Comparison of ENCODE assay signal across 8 cellular contexts in genomic region chr11:111379500-111380136, GRCh38. TPM values are rescaled to one million over a fixed set of nuclear protein-coding genes. Genes with fewer than 3 reads are reported as not detected.
DNase-seq lines count a peak whose midpoint lies in the region; ATAC-seq, FAIRE-seq and TF ChIP-seq lines count a peak whose summit lies in the region.

No MANE protein-coding gene starts in this region.

- no peaks in the 10 kb centered on the region for H3K9me3 Mint-ChIP-seq in CD4-positive, alpha-beta T cell
- H3K9me3 Mint-ChIP-seq in activated naive CD4-positive, alpha-beta T cell treated with anti-CD3 and anti-CD28 coated beads, Interleukin-2, amount 50 U/mL, for 24 hours = no peaks in the 10 kb centered on the region

- H3K4me1 Mint-ChIP-seq in CD4-positive, alpha-beta T cell (ENCODE audit: low read depth) = peaks cover 43% of the 10 kb centered on the region
- peaks cover 70% of the 10 kb centered on the region for H3K4me1 Mint-ChIP-seq in activated naive CD4-positive, alpha-beta T cell treated with anti-CD3 and anti-CD28 coated beads, Interleukin-2, amount 50 U/mL, for 24 hours

- FAIRE-seq in RCC 7860 (lab: Jason Lieb, UNC) = no peak

- peak overlapping the region; percentile 95 for H3K27ac Mint-ChIP-seq in CD4-positive, alpha-beta T cell
- H3K27ac Mint-ChIP-seq in activated naive CD4-positive, alpha-beta T cell treated with anti-CD3 and anti-CD28 coated beads, Interleukin-2, amount 50 U/mL, for 24 hours = peak overlapping the region; percentile 94

- H3K36me3 Mint-ChIP-seq in CD4-positive, alpha-beta T cell (ENCODE audit: low read depth) = no peaks in the 10 kb centered on the region
- H3K36me3 Mint-ChIP-seq in activated naive CD4-positive, alpha-beta T cell treated with anti-CD3 and anti-CD28 coated beads, Interleukin-2, amount 50 U/mL, for 24 hours = no peaks in the 10 kb centered on the region

- H3K4me3 Mint-ChIP-seq in CD4-positive, alpha-beta T cell = peak overlapping the region; percentile 87
- H3K4me3 Mint-ChIP-seq in activated naive CD4-positive, alpha-beta T cell treated with anti-CD3 and anti-CD28 coated beads, Interleukin-2, amount 50 U/mL, for 24 hours = peak overlapping the region; percentile 81

- peak in 1 of 10 experiments; percentile 0 for DNase-seq in CD4-positive, alpha-beta T cell
- DNase-seq in RKO (ENCODE audit: low spot score) = no peak
- DNase-seq in globus pallidus (ENCODE audit: low spot score) = no peak
- no peak for DNase-seq in RCC 7860 (ENCODE audit: low spot score)

- no peaks in the 10 kb centered on the region for H3K27me3 Mint-ChIP-seq in CD4-positive, alpha-beta T cell
- no peaks in the 10 kb centered on the region for H3K27me3 Mint-ChIP-seq in activated naive CD4-positive, alpha-beta T cell treated with anti-CD3 and anti-CD28 coated beads, Interleukin-2, amount 50 U/mL, for 24 hours

- ATAC-seq in CD4-positive, alpha-beta T cell (ENCODE audit: poor library complexity) = no peak
- ATAC-seq in GM19395 (IDR thresholded peaks at IDR 0.05; ENCODE audit: unreplicated experiment) (peak; percentile 39), HG03280 (IDR thresholded peaks at IDR 0.05; ENCODE audit: unreplicated experiment) (peak; percentile 28), SK-N-SH treated with all-trans-retinoic acid at 6 μM for 48 hours (no peak)

- intact Hi-C loops in CD4-positive, alpha-beta T cell (cut with DNase I, micrococcal nuclease) = no loop called here

- POLR2A ChIA-PET in CD4-positive, alpha-beta T cell (lab: Charles Lee) = interaction anchor here (0.7 to 1.3 kb wide), 8 partner anchors 9 to 950 kb away, joined by 3 to 7 read pairs (median 3); no protein-coding TSS in a partner anchor

- CTCF ChIA-PET in CD4-positive, alpha-beta T cell (lab: Charles Lee) = interaction anchor here (2.0 kb wide), 1 partner anchor 67 kb away, joined by 5 read pairs; no protein-coding TSS in a partner anchor

- peak overlapping the region; percentile 23 for H3K27ac ChIP-seq in CD4-positive, alpha-beta T cell (ENCODE audit: low read depth, low read length)

- no peaks in the 10 kb centered on the region for H3K9me3 ChIP-seq in CD4-positive, alpha-beta T cell (ENCODE audit: control insufficient read depth, low read length)

- H3K27me3 ChIP-seq in CD4-positive, alpha-beta T cell (ENCODE audit: control insufficient read depth, insufficient read depth, low read length) = no peaks in the 10 kb centered on the region

- TF ChIP-seq CTCF in CD4-positive, alpha-beta T cell (IDR thresholded peaks at IDR 0.05) = no peak

TF ChIP-seq in SK-N-SH treated with all-trans-retinoic acid at 6 μM for 48 hours, 23 proteins besides CTCF, POLR2A, EP300 and RAD21:
- TF ChIP-seq CSDC2 (CRISPR knock-in tag; IDR thresholded peaks at IDR 0.05) (no peak), POU6F1 (CRISPR knock-in tag; IDR thresholded peaks at IDR 0.05; ENCODE audit: borderline replicate concordance, low read depth) (no peak), PATZ1 (CRISPR knock-in tag; IDR thresholded peaks at IDR 0.05; ENCODE audit: borderline replicate concordance) (no peak), TCF4 (CRISPR knock-in tag; IDR thresholded peaks at IDR 0.05; ENCODE audit: borderline replicate concordance) (no peak), ZNF565 (CRISPR knock-in tag; conservative IDR thresholded peaks at IDR 0.05; ENCODE audit: low read depth) (no peak), ESRRG (CRISPR knock-in tag; IDR thresholded peaks at IDR 0.05) (no peak)
TF ChIP-seq in SK-N-SH treated with all-trans-retinoic acid at 6 μM for 48 hours: peak in this region for 0.

RNA-seq across cellular contexts. Expression of gene POU2AF1, which starts 0.5 kb away (rescaled TPM):
- under 1 TPM; 0.52 to 0.78 TPM for total RNA-seq in CD4-positive, alpha-beta T cell

Comparison
In these comparisons a context has a peak if more than half of its experiments do, and no peak if none do; other contexts are left out.
1. ATAC-seq: peak in GM19395 (single experiment) and HG03280 (single experiment); none in CD4-positive, alpha-beta T cell (single experiment) and SK-N-SH treated with all-trans-retinoic acid at 6 μM for 48 hours (single experiment).